ENCODE assay signal across 25 cellular contexts in genomic region chr10:111117528-111118277, GRCh38. TPM values are rescaled to one million over a fixed set of nuclear protein-coding genes. Genes with fewer than 3 reads are reported as not detected.
DNase-seq lines count a peak whose midpoint lies in the region; ATAC-seq and TF ChIP-seq lines count a peak whose summit lies in the region.
"Had no signal": no experiment of that assay in that cellular context is flagged by ENCODE, and none has a peak within 500 bp of the region (broad histone marks: within the 10 kb centered on the region; RNA-seq: fewer than 3 reads in every experiment).

No MANE protein-coding gene starts in this region.

- DNase-seq in cardiac septum (ENCODE audit: low spot score): peak; percentile 29
- DNase-seq in heart left ventricle: no peak
- DNase-seq in islet precursor cell: peak; percentile 37
- DNase-seq in osteocyte (ENCODE audit: extremely low spot score, unreplicated experiment): peak; percentile 63
- peak; percentile 74 to 77 for DNase-seq in vagina (ENCODE audit: extremely low spot score in 2 of 2)
- DNase-seq in stimulated activated naive CD8-positive, alpha-beta T cell treated with anti-CD3 and anti-CD28 coated beads, Interleukin-15, Interleukin-2, amounts not matched to agents 100 U/mL and 50 U/mL, for 24 hours: no peak
- DNase-seq: CD4-positive, CD25-positive, alpha-beta regulatory T cell; DMS153; DND-41; HCEC 1CT; NCI-H1092; NCI-H1417 treated with DMSO at 0.1 percent for 48 hours; NCI-H1694 treated with DMSO at 0.1 percent for 48 hours; NCI-H2081; NCI-H2227 treated with DMSO at 0.1 percent for 48 hours; NCI-H526 treated with DMSO at 0.1 percent for 48 hours; SHP77 treated with DMSO at 0.1 percent for 48 hours had no signal

- H3K4me1 ChIP-seq in heart left ventricle (no peaks in the 10 kb centered on the region), vagina (no peaks in the 10 kb centered on the region)
- H3K4me1 ChIP-seq: BLaER1 had no signal

- no peaks in the 10 kb centered on the region for H3K9me3 Mint-ChIP-seq in osteocyte (ENCODE audit: unreplicated experiment)
- H3K9me3 Mint-ChIP-seq: CD4-positive, CD25-positive, alpha-beta regulatory T cell; GM23338 had no signal

- H3K36me3 ChIP-seq in heart left ventricle (no peaks in the 10 kb centered on the region), vagina (no peaks in the 10 kb centered on the region)
- H3K36me3 ChIP-seq: BLaER1 had no signal

- no peak for ATAC-seq in heart left ventricle
- no peak for ATAC-seq in GM21576 (IDR thresholded peaks at IDR 0.05; ENCODE audit: unreplicated experiment)
- ATAC-seq in HG03378 (IDR thresholded peaks at IDR 0.05; ENCODE audit: unreplicated experiment): no peak
- ATAC-seq in stimulated activated naive CD8-positive, alpha-beta T cell treated with anti-CD3 and anti-CD28 coated beads, Interleukin-15, Interleukin-2, amounts not matched to agents 100 U/mL and 50 U/mL, for 24 hours: no peak
- ATAC-seq: GM23338, Panc1 had no signal

- WGBS in heart left ventricle, 4 donors: 72 to 85% (median 79%) methylated on average over 8 of the region's 8 CpGs

- H3K27me3 Mint-ChIP-seq in osteocyte (ENCODE audit: unreplicated experiment): peaks cover 3% of the 10 kb centered on the region

- TF ChIP-seq POLR2A in heart left ventricle (IDR thresholded peaks at IDR 0.05) (no peak), vagina (IDR thresholded peaks at IDR 0.05) (no peak)

- no peak overlapping the region for H3K4me3 ChIP-seq in heart left ventricle
- H3K4me3 ChIP-seq in vagina: no peak overlapping the region
- H3K4me3 ChIP-seq: BLaER1, GM23338 had no signal

- intact Hi-C loops in cardiac septum (cut with DNase I) (no loop called here), heart left ventricle (cut with DNase I) (no loop called here), vagina (cut with DNase I) (no loop called here)

- no peak overlapping the region for H3K27ac ChIP-seq in heart left ventricle
- no peak overlapping the region for H3K27ac ChIP-seq in vagina
- H3K27ac ChIP-seq: BLaER1, HL-60 had no signal

- no peaks in the 10 kb centered on the region for H3K9me3 ChIP-seq in heart left ventricle
- H3K9me3 ChIP-seq in vagina: no peaks in the 10 kb centered on the region
- H3K9me3 ChIP-seq: BLaER1 had no signal

- no peak overlapping the region for H3K4me3 Mint-ChIP-seq in osteocyte (ENCODE audit: unreplicated experiment)
- H3K4me3 Mint-ChIP-seq: CD4-positive, CD25-positive, alpha-beta regulatory T cell; GM23338 had no signal

- TF ChIP-seq CTCF in heart left ventricle (IDR thresholded peaks at IDR 0.05) (no peak), osteocyte (IDR thresholded peaks at IDR 0.05) (no peak), vagina (IDR thresholded peaks at IDR 0.05) (no peak)

- no peaks in the 10 kb centered on the region for H3K4me1 Mint-ChIP-seq in osteocyte (ENCODE audit: unreplicated experiment)
- H3K4me1 Mint-ChIP-seq: GM23338 had no signal

- no peaks in the 10 kb centered on the region for H3K36me3 Mint-ChIP-seq in osteocyte (ENCODE audit: unreplicated experiment)
- H3K36me3 Mint-ChIP-seq: CD4-positive, CD25-positive, alpha-beta regulatory T cell had no signal

- H3K27me3 ChIP-seq in heart left ventricle (peaks cover 0 to 7% (median 0%) of the 10 kb centered on the region in 9 donors), vagina (no peaks in the 10 kb centered on the region)
- H3K27me3 ChIP-seq: BLaER1 had no signal

- no peak overlapping the region for H3K27ac Mint-ChIP-seq in osteocyte (ENCODE audit: unreplicated experiment)
- H3K27ac Mint-ChIP-seq: GM23338 had no signal

RNA-seq across cellular contexts. Expression of gene ADRA2A, which starts 40.9 kb away (rescaled TPM):
- total RNA-seq in cardiac septum: 1.1 TPM
- total RNA-seq in heart left ventricle: 1 to 10 TPM in 4 of 9 donors, under 1 TPM in 5; 0.19 to 3.9 (median 0.45) TPM
- polyA plus RNA-seq in heart left ventricle: under 1 TPM; 0.19 to 0.36 TPM
- not detected in 2 replicates for total RNA-seq in osteocyte
- 14.2 TPM for total RNA-seq in vagina
- total RNA-seq: A172, NCI-H460 had no signal
- polyA plus RNA-seq: CD4-positive, CD25-positive, alpha-beta regulatory T cell had no signal

Comparison
In these comparisons a context has a peak if more than half of its experiments do, and no peak if none do; other contexts are left out.
1. DNase-seq: peak in cardiac septum (single experiment), islet precursor cell (single experiment), osteocyte (single experiment) and vagina (2 of 2); none in heart left ventricle (0 of 5) and stimulated activated naive CD8-positive, alpha-beta T cell treated with anti-CD3 and anti-CD28 coated beads, Interleukin-15, Interleukin-2, amounts not matched to agents 100 U/mL and 50 U/mL, for 24 hours (single experiment).